In the genomic region with DNA sequence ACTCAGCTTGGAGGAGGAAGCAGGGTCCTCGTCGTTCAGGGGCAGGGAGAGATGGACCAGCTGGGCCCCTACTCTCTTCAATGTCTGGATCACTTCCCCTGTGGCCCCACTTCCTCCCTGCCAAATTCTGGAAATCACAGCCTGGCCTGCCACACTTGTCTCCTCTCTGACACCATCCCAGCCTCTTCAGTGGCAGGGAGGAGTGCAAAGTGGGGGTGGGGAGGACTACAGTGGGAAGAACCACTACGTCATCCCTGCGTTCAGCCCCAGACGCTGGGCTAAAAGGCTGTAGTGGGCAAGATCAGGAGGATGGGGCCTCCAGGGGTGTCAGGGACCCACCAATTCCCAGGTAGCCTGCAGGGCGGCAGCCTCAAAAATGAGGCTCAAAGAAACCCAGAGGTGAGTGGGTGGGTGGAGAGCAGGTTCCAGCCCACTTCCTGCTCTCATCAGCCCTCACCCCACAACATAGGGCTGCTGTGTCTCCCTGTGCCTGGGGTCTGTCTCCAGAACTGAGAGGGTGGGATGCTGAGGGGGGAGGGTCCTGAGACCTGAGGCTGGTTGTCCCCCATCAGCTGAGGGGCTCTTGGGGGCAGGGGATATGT, we compare ENCODE assay signal across 1 cellular context.
A peak's percentile ranks its signal among the peaks of the same experiment; 100 is the strongest.
TF ChIP-seq lines count a peak whose summit lies in the region.

No MANE protein-coding gene starts in this region.

TF ChIP-seq in HEK293, 187 proteins besides CTCF, POLR2A, EP300 and RAD21:
- no peak for TF ChIP-seq ZBTB1 (tag by site-specific recombination; IDR thresholded peaks at IDR 0.05)
- no peak for TF ChIP-seq ZNF157 (tag by site-specific recombination; IDR thresholded peaks at IDR 0.05)
- TF ChIP-seq ZNF530 (tag by site-specific recombination; IDR thresholded peaks at IDR 0.05; ENCODE audit: low read depth): no peak
- TF ChIP-seq, protein P1, sequence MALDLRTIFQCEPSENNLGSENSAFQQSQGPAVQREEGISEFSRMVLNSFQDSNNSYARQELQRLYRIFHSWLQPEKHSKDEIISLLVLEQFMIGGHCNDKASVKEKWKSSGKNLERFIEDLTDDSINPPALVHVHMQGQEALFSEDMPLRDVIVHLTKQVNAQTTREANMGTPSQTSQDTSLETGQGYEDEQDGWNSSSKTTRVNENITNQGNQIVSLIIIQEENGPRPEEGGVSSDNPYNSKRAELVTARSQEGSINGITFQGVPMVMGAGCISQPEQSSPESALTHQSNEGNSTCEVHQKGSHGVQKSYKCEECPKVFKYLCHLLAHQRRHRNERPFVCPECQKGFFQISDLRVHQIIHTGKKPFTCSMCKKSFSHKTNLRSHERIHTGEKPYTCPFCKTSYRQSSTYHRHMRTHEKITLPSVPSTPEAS (tag by site-specific recombination; IDR thresholded peaks at IDR 0.05): no peak
- peak; percentile 41; the same call in 1 of the 2 replicates for TF ChIP-seq EGR2 (tag by site-specific recombination; IDR thresholded peaks at IDR 0.05; ENCODE audit: low read depth)
- no peak for TF ChIP-seq ZNF138 (tag by site-specific recombination; IDR thresholded peaks at IDR 0.05; ENCODE audit: borderline replicate concordance)
- TF ChIP-seq ZFHX2 (tag by site-specific recombination; conservative IDR thresholded peaks at IDR 0.05): peak; percentile 54
- TF ChIP-seq, protein P2, sequence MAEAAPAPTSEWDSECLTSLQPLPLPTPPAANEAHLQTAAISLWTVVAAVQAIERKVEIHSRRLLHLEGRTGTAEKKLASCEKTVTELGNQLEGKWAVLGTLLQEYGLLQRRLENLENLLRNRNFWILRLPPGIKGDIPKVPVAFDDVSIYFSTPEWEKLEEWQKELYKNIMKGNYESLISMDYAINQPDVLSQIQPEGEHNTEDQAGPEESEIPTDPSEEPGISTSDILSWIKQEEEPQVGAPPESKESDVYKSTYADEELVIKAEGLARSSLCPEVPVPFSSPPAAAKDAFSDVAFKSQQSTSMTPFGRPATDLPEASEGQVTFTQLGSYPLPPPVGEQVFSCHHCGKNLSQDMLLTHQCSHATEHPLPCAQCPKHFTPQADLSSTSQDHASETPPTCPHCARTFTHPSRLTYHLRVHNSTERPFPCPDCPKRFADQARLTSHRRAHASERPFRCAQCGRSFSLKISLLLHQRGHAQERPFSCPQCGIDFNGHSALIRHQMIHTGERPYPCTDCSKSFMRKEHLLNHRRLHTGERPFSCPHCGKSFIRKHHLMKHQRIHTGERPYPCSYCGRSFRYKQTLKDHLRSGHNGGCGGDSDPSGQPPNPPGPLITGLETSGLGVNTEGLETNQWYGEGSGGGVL (tag by site-specific recombination; IDR thresholded peaks at IDR 0.05): no peak
- TF ChIP-seq, protein P3, sequence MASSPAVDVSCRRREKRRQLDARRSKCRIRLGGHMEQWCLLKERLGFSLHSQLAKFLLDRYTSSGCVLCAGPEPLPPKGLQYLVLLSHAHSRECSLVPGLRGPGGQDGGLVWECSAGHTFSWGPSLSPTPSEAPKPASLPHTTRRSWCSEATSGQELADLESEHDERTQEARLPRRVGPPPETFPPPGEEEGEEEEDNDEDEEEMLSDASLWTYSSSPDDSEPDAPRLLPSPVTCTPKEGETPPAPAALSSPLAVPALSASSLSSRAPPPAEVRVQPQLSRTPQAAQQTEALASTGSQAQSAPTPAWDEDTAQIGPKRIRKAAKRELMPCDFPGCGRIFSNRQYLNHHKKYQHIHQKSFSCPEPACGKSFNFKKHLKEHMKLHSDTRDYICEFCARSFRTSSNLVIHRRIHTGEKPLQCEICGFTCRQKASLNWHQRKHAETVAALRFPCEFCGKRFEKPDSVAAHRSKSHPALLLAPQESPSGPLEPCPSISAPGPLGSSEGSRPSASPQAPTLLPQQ (tag by site-specific recombination; IDR thresholded peaks at IDR 0.05): no peak
- TF ChIP-seq, protein P4, sequence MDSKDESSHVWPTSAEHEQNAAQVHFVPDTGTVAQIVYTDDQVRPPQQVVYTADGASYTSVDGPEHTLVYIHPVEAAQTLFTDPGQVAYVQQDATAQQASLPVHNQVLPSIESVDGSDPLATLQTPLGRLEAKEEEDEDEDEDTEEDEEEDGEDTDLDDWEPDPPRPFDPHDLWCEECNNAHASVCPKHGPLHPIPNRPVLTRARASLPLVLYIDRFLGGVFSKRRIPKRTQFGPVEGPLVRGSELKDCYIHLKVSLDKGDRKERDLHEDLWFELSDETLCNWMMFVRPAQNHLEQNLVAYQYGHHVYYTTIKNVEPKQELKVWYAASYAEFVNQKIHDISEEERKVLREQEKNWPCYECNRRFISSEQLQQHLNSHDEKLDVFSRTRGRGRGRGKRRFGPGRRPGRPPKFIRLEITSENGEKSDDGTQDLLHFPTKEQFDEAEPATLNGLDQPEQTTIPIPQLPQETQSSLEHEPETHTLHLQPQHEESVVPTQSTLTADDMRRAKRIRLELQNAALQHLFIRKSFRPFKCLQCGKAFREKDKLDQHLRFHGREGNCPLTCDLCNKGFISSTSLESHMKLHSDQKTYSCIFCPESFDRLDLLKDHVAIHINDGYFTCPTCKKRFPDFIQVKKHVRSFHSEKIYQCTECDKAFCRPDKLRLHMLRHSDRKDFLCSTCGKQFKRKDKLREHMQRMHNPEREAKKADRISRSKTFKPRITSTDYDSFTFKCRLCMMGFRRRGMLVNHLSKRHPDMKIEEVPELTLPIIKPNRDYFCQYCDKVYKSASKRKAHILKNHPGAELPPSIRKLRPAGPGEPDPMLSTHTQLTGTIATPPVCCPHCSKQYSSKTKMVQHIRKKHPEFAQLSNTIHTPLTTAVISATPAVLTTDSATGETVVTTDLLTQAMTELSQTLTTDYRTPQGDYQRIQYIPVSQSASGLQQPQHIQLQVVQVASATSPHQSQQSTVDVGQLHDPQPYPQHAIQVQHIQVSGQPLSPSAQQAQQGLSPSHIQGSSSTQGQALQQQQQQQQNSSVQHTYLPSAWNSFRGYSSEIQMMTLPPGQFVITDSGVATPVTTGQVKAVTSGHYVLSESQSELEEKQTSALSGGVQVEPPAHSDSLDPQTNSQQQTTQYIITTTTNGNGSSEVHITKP (tag by site-specific recombination; IDR thresholded peaks at IDR 0.05): no peak
- TF ChIP-seq KLF9 (tag by site-specific recombination; IDR thresholded peaks at IDR 0.05; ENCODE audit: low read depth): no peak
